ENCODE assay signal across 29 cellular contexts in the genomic region with DNA sequence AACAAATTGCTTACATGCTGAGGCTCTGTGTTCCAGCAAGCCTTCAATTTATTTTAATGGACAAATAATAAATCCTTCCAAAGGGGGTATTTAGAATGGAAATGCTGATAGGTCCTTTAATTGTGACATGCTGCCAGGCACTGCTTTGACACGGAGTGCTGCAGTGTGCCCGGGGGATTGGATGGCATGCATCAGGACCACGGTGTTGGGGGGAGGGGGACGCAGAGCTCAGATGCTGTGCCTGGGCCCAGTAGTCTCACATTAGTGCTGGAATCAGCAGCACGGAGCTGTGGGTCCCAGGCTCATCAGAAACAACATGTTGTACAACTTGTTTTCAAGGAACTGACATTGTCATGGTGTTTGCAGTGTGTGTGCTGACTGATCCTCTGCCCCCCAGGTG.
DNase-seq lines count a peak whose midpoint lies in the region; ATAC-seq, FAIRE-seq and TF ChIP-seq lines count a peak whose summit lies in the region.
"Had no signal": no experiment of that assay in that cellular context is flagged by ENCODE, and none has a peak within 500 bp of the region (broad histone marks: within the 10 kb centered on the region; RNA-seq: fewer than 3 reads in every experiment).

No MANE protein-coding gene starts in this region.

- ATAC-seq in SK-N-SH treated with all-trans-retinoic acid at 6 μM for 48 hours: no peak
- ATAC-seq: left cardiac atrium had no signal

- H3K4me1 ChIP-seq in SK-N-SH (ENCODE audit: control insufficient read depth in 1 of 2, insufficient read depth in 2 of 2, low read depth in 1 of 2, low read length in 1 of 2) (no peaks in the 10 kb centered on the region), hepatocyte (ENCODE audit: insufficient read depth) (peaks cover 12% of the 10 kb centered on the region)
- H3K4me1 ChIP-seq: parathyroid adenoma, right atrium auricular region had no signal

- TF ChIP-seq RAD21 in SK-N-SH (IDR thresholded peaks at IDR 0.05; ENCODE audit: low read length): no peak

- no peak for FAIRE-seq in urothelium cell line (lab: Jason Lieb, UNC)
- FAIRE-seq: A204.1, GM12891 had no signal

- no peak for TF ChIP-seq EP300 in SK-N-SH (IDR thresholded peaks at IDR 0.05; ENCODE audit: borderline replicate concordance in 1 of 2, low read depth in 1 of 2, low read length in 1 of 2)

- H3K9me2 ChIP-seq in SK-N-SH (no peaks in the 10 kb centered on the region), hepatocyte (replicated peaks; ENCODE audit: insufficient read depth) (no peaks in the 10 kb centered on the region)

- TF ChIP-seq CTCF in SK-N-SH (IDR thresholded peaks at IDR 0.05) (no peak), hepatocyte (IDR thresholded peaks at IDR 0.05; ENCODE audit: poor library complexity) (no peak), type B pancreatic cell (conservative IDR thresholded peaks at IDR 0.05) (no peak)

- no peaks in the 10 kb centered on the region for H3K36me3 ChIP-seq in SK-N-SH (replicated peaks in 1 of 2; ENCODE audit: control insufficient read depth in 1 of 2, insufficient read depth in 2 of 2, low read length in 1 of 2)
- no peaks in the 10 kb centered on the region for H3K36me3 ChIP-seq in hepatocyte (replicated peaks; ENCODE audit: insufficient read depth, low read depth)
- H3K36me3 ChIP-seq: right atrium auricular region, thoracic aorta, WERI-Rb-1 had no signal

- no peak overlapping the region for H3K27ac ChIP-seq in SK-N-SH (ENCODE audit: low read depth in 2 of 2, low read length in 1 of 2)
- H3K27ac ChIP-seq in hepatocyte: no peak overlapping the region
- H3K27ac ChIP-seq: coronary artery, epithelial cell of prostate, parathyroid adenoma, right atrium auricular region, thoracic aorta, WERI-Rb-1 had no signal

- CTCF ChIA-PET in SK-N-SH (lab: Yijun Ruan, JAX): interaction anchor here (0.7 to 1.6 kb wide), 2 partner anchors 8 to 9 kb away, joined by 3 read pairs; no protein-coding TSS in a partner anchor

- WGBS in SK-N-SH (ENCODE audit: low lambda C conversion rate): 32% methylated on average over 5 of the region's 5 CpGs
- 81% methylated on average over 5 of the region's 5 CpGs for WGBS in hepatocyte (ENCODE audit: low lambda C conversion rate, missing lambda C conversion rate)

- H4K20me1 ChIP-seq in SK-N-SH (ENCODE audit: insufficient read depth) (no peaks in the 10 kb centered on the region), hepatocyte (ENCODE audit: insufficient read depth, poor library complexity, severe bottlenecking) (no peaks in the 10 kb centered on the region)

- H3K4me1 Mint-ChIP-seq in type B pancreatic cell (ENCODE audit: unreplicated experiment): peaks cover 51% of the 10 kb centered on the region

- no peaks in the 10 kb centered on the region for H3K27me3 ChIP-seq in SK-N-SH (ENCODE audit: insufficient read depth)
- no peaks in the 10 kb centered on the region for H3K27me3 ChIP-seq in hepatocyte
- H3K27me3 ChIP-seq: right atrium auricular region had no signal

- in situ Hi-C loops in ACHN (cut with HindIII; ENCODE audit: low pct_ligation_motif_present, low pct_unique_long_range_greater_than_20kb, low sequenced_read_pairs): no loop called here

- H3K79me2 ChIP-seq in SK-N-SH (ENCODE audit: insufficient read depth): no peaks in the 10 kb centered on the region
- H3K79me2 ChIP-seq in hepatocyte: no peaks in the 10 kb centered on the region
- H3K79me2 ChIP-seq: parathyroid adenoma had no signal

- H3K9me3 ChIP-seq in SK-N-SH (no peaks in the 10 kb centered on the region), hepatocyte (ENCODE audit: low read depth) (no peaks in the 10 kb centered on the region)
- H3K9me3 ChIP-seq: right atrium auricular region, thoracic aorta had no signal

- H3K4me2 ChIP-seq in SK-N-SH: no peak overlapping the region
- H3K4me2 ChIP-seq in hepatocyte: peak overlapping the region; percentile 57

- no peaks in the 10 kb centered on the region for H3F3A ChIP-seq in SK-N-SH (replicated peaks; ENCODE audit: insufficient read depth)

- peak; percentile 32 for DNase-seq in SK-N-SH
- DNase-seq in NCI-H748 treated with DMSO at 0.1 percent for 48 hours (lab: John Stamatoyannopoulos, UW): peak; percentile 73
- DNase-seq in hepatocyte (ENCODE audit: low spot score): no peak
- no peak for DNase-seq in type B pancreatic cell (ENCODE audit: extremely low spot score, unreplicated experiment)
- DNase-seq in NCI-H146 (lab: John Stamatoyannopoulos, UW): no peak
- DNase-seq in ACHN: no peak
- DNase-seq in urothelium cell line (ENCODE audit: low spot score): no peak
- DNase-seq: activated CD4-positive, alpha-beta T cell treated with anti-CD3 and anti-CD28 coated beads for 4 hours; activated effector memory CD4-positive, alpha-beta T cell treated with anti-CD3 and anti-CD28 coated beads, Interleukin-2, amount 50 U/mL, for 16 hours; activated naive CD8-positive, alpha-beta T cell treated with anti-CD3 and anti-CD28 coated beads for 36 hours; aorta; CD8-positive, alpha-beta memory T cell; effector memory CD4-positive, alpha-beta T cell; immature natural killer cell; left cardiac atrium; NCI-H2029; Right ventricle myocardium superior had no signal

- no peak overlapping the region for H3K27ac Mint-ChIP-seq in type B pancreatic cell
- H3K27ac Mint-ChIP-seq: activated naive CD8-positive, alpha-beta T cell treated with anti-CD3 and anti-CD28 coated beads for 36 hours; CD8-positive, alpha-beta memory T cell; stimulated activated naive CD8-positive, alpha-beta T cell treated with anti-CD3 and anti-CD28 coated beads, Interleukin-15, Interleukin-2, amounts not matched to agents 100 ng/mL and 50 ng/mL, for 24 hours had no signal

- H3K4me3 Mint-ChIP-seq in type B pancreatic cell: peak overlapping the region; percentile 22
- H3K4me3 Mint-ChIP-seq: activated CD8-positive, alpha-beta T cell treated with anti-CD3 and anti-CD28 coated beads, Interleukin-2, amount 10 ng/mL, durations not matched to agents 7 days and 5 days; activated naive CD8-positive, alpha-beta T cell treated with anti-CD3 and anti-CD28 coated beads for 36 hours; CD8-positive, alpha-beta memory T cell; immature natural killer cell; neural crest cell; stimulated activated naive CD8-positive, alpha-beta T cell treated with anti-CD3 and anti-CD28 coated beads, Interleukin-15, Interleukin-2, amounts not matched to agents 100 ng/mL and 50 ng/mL, for 24 hours had no signal

- H3K9ac ChIP-seq in SK-N-SH: no peak overlapping the region
- H3K9ac ChIP-seq: parathyroid adenoma had no signal

- H3K36me3 Mint-ChIP-seq in type B pancreatic cell: no peaks in the 10 kb centered on the region
- H3K36me3 Mint-ChIP-seq: activated naive CD8-positive, alpha-beta T cell treated with anti-CD3 and anti-CD28 coated beads for 36 hours; immature natural killer cell had no signal

- POLR2A ChIA-PET in SK-N-SH (lab: Yijun Ruan, JAX): no interaction called here

- H3K27me3 Mint-ChIP-seq in type B pancreatic cell: peaks cover 14% of the 10 kb centered on the region
- H3K27me3 Mint-ChIP-seq: activated naive CD8-positive, alpha-beta T cell treated with anti-CD3 and anti-CD28 coated beads for 36 hours; stimulated activated naive CD8-positive, alpha-beta T cell treated with anti-CD3 and anti-CD28 coated beads, Interleukin-15, Interleukin-2, amounts not matched to agents 100 ng/mL and 50 ng/mL, for 24 hours had no signal

- H2AFZ ChIP-seq in SK-N-SH (ENCODE audit: low read depth) (no peak overlapping the region), hepatocyte (no peak overlapping the region)
- H2AFZ ChIP-seq: parathyroid adenoma had no signal

- H3K4me3 ChIP-seq in SK-N-SH (ENCODE audit: low read depth in 2 of 2, low read length in 1 of 2) (no peak overlapping the region), hepatocyte (no peak overlapping the region)
- H3K4me3 ChIP-seq: coronary artery, right atrium auricular region, thoracic aorta had no signal

- peaks cover 4% of the 10 kb centered on the region for H3K9me3 Mint-ChIP-seq in type B pancreatic cell
- H3K9me3 Mint-ChIP-seq: activated naive CD8-positive, alpha-beta T cell treated with anti-CD3 and anti-CD28 coated beads for 36 hours; CD8-positive, alpha-beta memory T cell; immature natural killer cell; neural crest cell; stimulated activated naive CD8-positive, alpha-beta T cell treated with anti-CD3 and anti-CD28 coated beads, Interleukin-15, Interleukin-2, amounts not matched to agents 100 ng/mL and 50 ng/mL, for 24 hours had no signal

TF ChIP-seq in SK-N-SH, 30 proteins besides CTCF, POLR2A, EP300 and RAD21 (continues in another document):
- TF ChIP-seq, protein P1, sequence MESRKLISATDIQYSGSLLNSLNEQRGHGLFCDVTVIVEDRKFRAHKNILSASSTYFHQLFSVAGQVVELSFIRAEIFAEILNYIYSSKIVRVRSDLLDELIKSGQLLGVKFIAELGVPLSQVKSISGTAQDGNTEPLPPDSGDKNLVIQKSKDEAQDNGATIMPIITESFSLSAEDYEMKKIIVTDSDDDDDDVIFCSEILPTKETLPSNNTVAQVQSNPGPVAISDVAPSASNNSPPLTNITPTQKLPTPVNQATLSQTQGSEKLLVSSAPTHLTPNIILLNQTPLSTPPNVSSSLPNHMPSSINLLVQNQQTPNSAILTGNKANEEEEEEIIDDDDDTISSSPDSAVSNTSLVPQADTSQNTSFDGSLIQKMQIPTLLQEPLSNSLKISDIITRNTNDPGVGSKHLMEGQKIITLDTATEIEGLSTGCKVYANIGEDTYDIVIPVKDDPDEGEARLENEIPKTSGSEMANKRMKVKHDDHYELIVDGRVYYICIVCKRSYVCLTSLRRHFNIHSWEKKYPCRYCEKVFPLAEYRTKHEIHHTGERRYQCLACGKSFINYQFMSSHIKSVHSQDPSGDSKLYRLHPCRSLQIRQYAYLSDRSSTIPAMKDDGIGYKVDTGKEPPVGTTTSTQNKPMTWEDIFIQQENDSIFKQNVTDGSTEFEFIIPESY (IDR thresholded peaks at IDR 0.05; ENCODE audit: borderline replicate concordance, low read depth): no peak
- TF ChIP-seq MXI1 (IDR thresholded peaks at IDR 0.05; ENCODE audit: low read depth, low read length): no peak

TF ChIP-seq in SK-N-SH treated with all-trans-retinoic acid at 6 μM for 48 hours, 23 proteins besides CTCF, POLR2A, EP300 and RAD21:
- no peak for TF ChIP-seq ESRRG (CRISPR knock-in tag; IDR thresholded peaks at IDR 0.05)
- TF ChIP-seq, protein P2, sequence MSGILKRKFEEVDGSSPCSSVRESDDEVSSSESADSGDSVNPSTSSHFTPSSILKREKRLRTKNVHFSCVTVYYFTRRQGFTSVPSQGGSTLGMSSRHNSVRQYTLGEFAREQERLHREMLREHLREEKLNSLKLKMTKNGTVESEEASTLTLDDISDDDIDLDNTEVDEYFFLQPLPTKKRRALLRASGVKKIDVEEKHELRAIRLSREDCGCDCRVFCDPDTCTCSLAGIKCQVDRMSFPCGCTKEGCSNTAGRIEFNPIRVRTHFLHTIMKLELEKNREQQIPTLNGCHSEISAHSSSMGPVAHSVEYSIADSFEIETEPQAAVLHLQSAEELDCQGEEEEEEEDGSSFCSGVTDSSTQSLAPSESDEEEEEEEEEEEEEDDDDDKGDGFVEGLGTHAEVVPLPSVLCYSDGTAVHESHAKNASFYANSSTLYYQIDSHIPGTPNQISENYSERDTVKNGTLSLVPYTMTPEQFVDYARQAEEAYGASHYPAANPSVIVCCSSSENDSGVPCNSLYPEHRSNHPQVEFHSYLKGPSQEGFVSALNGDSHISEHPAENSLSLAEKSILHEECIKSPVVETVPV (CRISPR knock-in tag; IDR thresholded peaks at IDR 0.05): no peak

Comparison
In these comparisons a context has a peak if more than half of its experiments do, and no peak if none do; other contexts are left out.
1. DNase-seq: peak in SK-N-SH (single experiment) and NCI-H748 treated with DMSO at 0.1 percent for 48 hours (single experiment); none in hepatocyte (single experiment), type B pancreatic cell (single experiment), NCI-H146 (single experiment), ACHN (single experiment) and urothelium cell line (single experiment).